In the genomic region with DNA sequence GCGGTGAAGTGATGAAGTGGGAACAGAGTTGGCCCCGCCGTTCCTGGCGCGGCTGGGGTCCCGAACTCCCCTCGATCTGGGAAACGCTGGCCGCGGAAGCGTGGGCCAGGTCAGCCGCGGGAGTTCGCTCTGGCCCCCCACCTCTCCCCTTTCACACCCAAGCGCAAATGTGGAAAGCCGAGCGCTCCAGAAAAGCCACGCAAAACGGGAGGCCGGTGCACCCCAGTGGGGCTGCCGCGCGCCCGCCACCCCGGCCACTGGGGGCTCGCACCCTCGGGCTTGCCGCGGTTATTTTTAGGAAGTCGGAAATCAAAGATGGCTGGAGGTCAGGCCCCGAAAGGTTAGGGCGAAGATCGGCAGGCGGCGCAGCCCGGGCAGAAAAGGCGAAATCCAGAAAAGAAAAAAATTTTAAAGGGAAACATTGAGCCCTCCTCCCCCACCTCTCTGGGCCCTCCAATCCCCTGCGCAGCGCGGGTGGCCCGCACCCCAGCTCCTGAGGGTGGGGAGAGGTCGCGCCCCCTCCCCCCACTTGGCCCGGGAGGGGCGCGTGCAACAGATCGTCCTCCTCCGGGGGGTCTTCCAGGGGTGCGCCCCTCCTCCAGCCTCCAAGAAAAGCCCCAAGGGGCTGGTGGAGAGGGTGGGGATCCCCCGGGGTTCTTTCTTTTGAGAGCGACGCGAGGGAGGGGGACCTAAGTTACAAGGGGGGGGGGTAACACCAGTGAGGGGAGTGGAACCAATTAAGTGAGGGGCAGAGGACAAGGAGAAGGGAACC, we compare ENCODE assay signal across 1 cellular context.
TF ChIP-seq lines count a peak whose summit lies in the region.

No MANE protein-coding gene starts in this region.

TF ChIP-seq in H1, 55 proteins besides CTCF, POLR2A, EP300 and RAD21 (continued from another document):
- TF ChIP-seq EGR1 (IDR thresholded peaks at IDR 0.05; ENCODE audit: borderline replicate concordance, low read depth, low read length) (0 out of 2 replicates have a peak, but pooled peaks have one; percentile 14), POU5F1 (IDR thresholded peaks at IDR 0.05; ENCODE audit: low read depth, low read length) (no peak), KDM5A (IDR thresholded peaks at IDR 0.05; ENCODE audit: low read length) (0 out of 2 replicates have a peak, but pooled peaks have one; percentile 16), NANOG (IDR thresholded peaks at IDR 0.05; ENCODE audit: insufficient read depth, low read depth, low read length, poor library complexity, severe bottlenecking) (peak; percentile 58), YY1 (IDR thresholded peaks at IDR 0.05; ENCODE audit: low read depth, low read length) (peak; percentile 88), PHF8 (conservative IDR thresholded peaks at IDR 0.05; ENCODE audit: low read depth, low read length) (peak; percentile 21; the same call in 1 of the 2 replicates), CEBPB (IDR thresholded peaks at IDR 0.05; ENCODE audit: low read depth, low read length) (no peak), ASH2L (IDR thresholded peaks at IDR 0.05; ENCODE audit: low read length) (peak; percentile 41), TAF1 (IDR thresholded peaks at IDR 0.05; ENCODE audit: low read depth, low read length) (peak; percentile 76; the same call in 1 of the 2 replicates)
